ENCODE assay signal across 10 cellular contexts in genomic region chr16:10929853-10930754, GRCh38. TPM values are rescaled to one million over a fixed set of nuclear protein-coding genes. Genes with fewer than 3 reads are reported as not detected.
DNase-seq lines count a peak whose midpoint lies in the region; ATAC-seq and TF ChIP-seq lines count a peak whose summit lies in the region.
"Had no signal": no experiment of that assay in that cellular context is flagged by ENCODE, and none has a peak within 500 bp of the region (broad histone marks: within the 10 kb centered on the region; RNA-seq: fewer than 3 reads in every experiment).

No MANE protein-coding gene starts in this region.

- no peaks in the 10 kb centered on the region for H3K9me3 Mint-ChIP-seq in progenitor cell of endocrine pancreas (ENCODE audit: low read depth)

- no peak overlapping the region for H3K4me3 ChIP-seq in heart left ventricle
- no peak overlapping the region for H3K4me3 ChIP-seq in aorta (ENCODE audit: low read length in 2 of 2)

- peak overlapping the region in 5 of 12 donors; percentile 5 to 64 (median 33) for H3K27ac ChIP-seq in heart left ventricle
- no peak overlapping the region for H3K27ac ChIP-seq in aorta (ENCODE audit: low read depth in 1 of 2, low read length in 2 of 2)

- peaks cover 0 to 3% (median 0%) of the 10 kb centered on the region in 12 donors for H3K9me3 ChIP-seq in heart left ventricle
- no peaks in the 10 kb centered on the region for H3K9me3 ChIP-seq in aorta (ENCODE audit: control insufficient read depth, low read length)

- H3K4me1 ChIP-seq in heart left ventricle (peaks cover under 1 to 52% (median 35%) of the 10 kb centered on the region in 12 donors), aorta (ENCODE audit: control insufficient read depth in 1 of 2, insufficient read depth in 2 of 2, low read length in 2 of 2) (peaks cover 0 to 8% of the 10 kb centered on the region in 2 donors)

- DNase-seq in heart left ventricle, result peak in 1 of 5 donors; percentile 61
- DNase-seq in Right ventricle myocardium inferior (ENCODE audit: missing footprints), result no peak
- peak; percentile 78 for DNase-seq in NCI-H2196 treated with DMSO at 0.1 percent for 48 hours (lab: John Stamatoyannopoulos, UW; ENCODE audit: unreplicated experiment)
- peak; percentile 83 to 84 for DNase-seq in aorta
- no peak for DNase-seq in progenitor cell of endocrine pancreas (ENCODE audit: low spot score, unreplicated experiment)
- no peak for DNase-seq in HPDE6-E6E7 (ENCODE audit: extremely low spot score)
- DNase-seq: NCI-H1048 had no signal

- H3K27me3 ChIP-seq in heart left ventricle (no peaks in the 10 kb centered on the region), aorta (ENCODE audit: control insufficient read depth in 1 of 2, insufficient read depth in 2 of 2, low read length in 1 of 2) (no peaks in the 10 kb centered on the region)

- TF ChIP-seq POLR2A in heart left ventricle (IDR thresholded peaks at IDR 0.05), result no peak

- no peak overlapping the region for H3K4me3 Mint-ChIP-seq in progenitor cell of endocrine pancreas (ENCODE audit: low read depth)
- H3K4me3 Mint-ChIP-seq: activated naive CD8-positive, alpha-beta T cell had no signal

- no peak overlapping the region for H3K27ac Mint-ChIP-seq in progenitor cell of endocrine pancreas
- H3K27ac Mint-ChIP-seq: activated naive CD8-positive, alpha-beta T cell had no signal

- H3K27me3 Mint-ChIP-seq in progenitor cell of endocrine pancreas, result no peaks in the 10 kb centered on the region
- H3K27me3 Mint-ChIP-seq: activated naive CD8-positive, alpha-beta T cell had no signal

- H3K36me3 ChIP-seq in heart left ventricle (peaks cover 0 to 67% (median 48%) of the 10 kb centered on the region in 9 donors), aorta (ENCODE audit: control insufficient read depth in 1 of 2, insufficient read depth in 2 of 2, low read length in 1 of 2) (peaks cover 0 to 2% of the 10 kb centered on the region in 2 donors)

- TF ChIP-seq CTCF in heart left ventricle (IDR thresholded peaks at IDR 0.05) (no peak), progenitor cell of endocrine pancreas (IDR thresholded peaks at IDR 0.05; ENCODE audit: unreplicated experiment) (no peak)

- intact Hi-C loops in heart left ventricle (cut with DNase I) (loop anchor here in 3 of 10 donors (10.0 kb wide), 3 partner anchors 365 to 405 kb away; no protein-coding TSS in a partner anchor), Right ventricle myocardium inferior (cut with DNase I) (no loop called here), aorta (cut with DNase I) (no loop called here)

- ATAC-seq in heart left ventricle (peak in 3 of 4 donors; percentile 29 to 57 (median 47)), Right ventricle myocardium inferior (no peak), esophagus mucosa (peak; percentile 28), aorta (ENCODE audit: low FRiP score) (peak; percentile 52), HG02884 (IDR thresholded peaks at IDR 0.05; ENCODE audit: unreplicated experiment) (no peak)

- 58 to 66% (median 61%) methylated on average over 13 to 15 of the region's 15 CpGs for WGBS in heart left ventricle, 4 donors
- 58 to 60% methylated on average over 15 of the region's 15 CpGs for WGBS in aorta, 2 donors

- no peaks in the 10 kb centered on the region for H3K4me1 Mint-ChIP-seq in progenitor cell of endocrine pancreas (ENCODE audit: low read depth)

- peaks cover 16% of the 10 kb centered on the region for H3K36me3 Mint-ChIP-seq in progenitor cell of endocrine pancreas (ENCODE audit: insufficient read depth)

RNA-seq across cellular contexts. Expression of gene DEXI, which starts 12.2 kb away (rescaled TPM):
- total RNA-seq in heart left ventricle (100 to 1,000 TPM in 3 of 9 donors, 10 to 100 TPM in 6; 57.2 to 141 (median 82.4) TPM), Right ventricle myocardium inferior (121 TPM), esophagus mucosa (14.5 TPM), aorta (10 to 100 TPM; 41.4 to 42.3 TPM), progenitor cell of endocrine pancreas (31.2 and 32.3 TPM in 2 replicates)
- polyA plus RNA-seq in heart left ventricle (100 to 1,000 TPM in 1 of 2 donors, 10 to 100 TPM in 1; 99.9 to 119 TPM), aorta (10 to 100 TPM; 46.6 to 60.1 TPM)

RNA-seq across cellular contexts. Expression of gene CLEC16A, which starts 14.3 kb away (rescaled TPM):
- total RNA-seq in heart left ventricle (10 to 100 TPM; 20.3 to 41.1 (median 23.7) TPM), Right ventricle myocardium inferior (23.0 TPM), esophagus mucosa (17.7 TPM), aorta (10 to 100 TPM; 27.1 to 28.8 TPM), progenitor cell of endocrine pancreas (32.6 and 34.3 TPM in 2 replicates)
- polyA plus RNA-seq in heart left ventricle (10 to 100 TPM; 13.8 to 28.5 TPM), aorta (10 to 100 TPM in 1 of 2 donors, 1 to 10 TPM in 1; 5.9 to 10.9 TPM)

RNA-seq across cellular contexts. Expression of gene CIITA, which starts 53.1 kb away (rescaled TPM):
- total RNA-seq in heart left ventricle, result 10 to 100 TPM in 3 of 9 donors, 1 to 10 TPM in 6; 1.6 to 73.9 (median 8.2) TPM
- 10 to 100 TPM in 1 of 2 donors, 1 to 10 TPM in 1; 2.6 to 10.8 TPM for polyA plus RNA-seq in heart left ventricle
- total RNA-seq in Right ventricle myocardium inferior, result 11.0 TPM
- 4.5 TPM for total RNA-seq in esophagus mucosa
- 100 to 1,000 TPM in 1 of 2 donors, 10 to 100 TPM in 1; 19.6 to 104 TPM for total RNA-seq in aorta
- 1 to 10 TPM; 2.0 to 2.4 TPM for polyA plus RNA-seq in aorta
- total RNA-seq in progenitor cell of endocrine pancreas, result not detected in 2 replicates

Comparison
In these comparisons a context has a peak if more than half of its experiments do, and no peak if none do; other contexts are left out.
1. ATAC-seq: peak in heart left ventricle (3 of 4), esophagus mucosa (single experiment) and aorta (single experiment); none in Right ventricle myocardium inferior (single experiment) and HG02884 (single experiment).
2. DNase-seq: peak in NCI-H2196 treated with DMSO at 0.1 percent for 48 hours (single experiment) and aorta (2 of 2); none in Right ventricle myocardium inferior (single experiment), progenitor cell of endocrine pancreas (single experiment) and HPDE6-E6E7 (single experiment).